Comparison of ENCODE assay signal across 25 cellular contexts in the genomic region with DNA sequence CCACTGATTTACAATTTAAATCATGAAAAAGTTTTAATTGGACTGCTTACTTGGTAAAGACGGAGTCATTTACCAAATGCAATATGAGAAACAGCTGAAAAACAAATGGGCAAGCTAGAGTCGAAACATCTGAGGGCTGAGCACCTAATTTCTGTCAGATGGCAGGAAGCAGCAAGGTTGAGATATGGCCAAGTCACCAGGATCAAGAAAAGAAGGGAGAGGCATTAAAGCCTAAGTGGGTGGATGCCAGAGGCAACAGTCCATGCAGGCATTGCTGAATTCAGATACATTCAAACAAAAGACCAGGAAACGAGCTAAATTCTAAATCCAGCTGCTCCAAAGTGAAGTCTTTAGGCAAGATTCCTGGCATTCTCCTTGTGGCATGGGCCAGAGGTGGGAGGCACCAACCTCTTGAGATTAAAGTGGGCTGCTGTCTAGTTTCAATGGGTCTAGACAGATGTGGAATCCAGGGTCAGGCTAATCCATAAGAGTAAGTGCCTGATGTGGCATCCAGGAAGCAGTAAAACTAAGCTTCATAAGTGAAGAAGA.
"Had no signal": no experiment of that assay in that cellular context is flagged by ENCODE, and none has a peak within 500 bp of the region (broad histone marks: within the 10 kb centered on the region; RNA-seq: fewer than 3 reads in every experiment).

No MANE protein-coding gene starts in this region.

- H3K9me3 Mint-ChIP-seq: dendritic cell treated with granulocyte-macrophage colony-stimulating factor and Interleukin-4, amounts not matched to agents 40 ng/mL and 50 ng/mL, for 4 days; type B pancreatic cell had no signal

- DNase-seq: effector memory CD4-positive, alpha-beta T cell; esophagus squamous epithelium; gastrocnemius medialis; head of caudate nucleus; left cardiac atrium; left lung; mesenchymal stem cell; midbrain; naive thymus-derived CD4-positive, alpha-beta T cell; nucleus accumbens; stimulated activated CD4-positive, alpha-beta T cell treated with anti-CD3 and anti-CD28 coated beads, Interleukin-2, amount 100 ng/mL, for 24 hours; stimulated activated CD4-positive, alpha-beta T cell treated with anti-CD3 and anti-CD28 coated beads, Interleukin-4, amount 100 ng/mL, for 24 hours; stimulated activated naive CD4-positive, alpha-beta T cell treated with Interleukin-2 at 50 U/mL for 16 hours; stomach; testis; tibial artery had no signal

- H3K27ac ChIP-seq: gastrocnemius medialis, left lung, prostate gland, right atrium auricular region, stomach, testis, tibial artery had no signal

- H3K4me3 Mint-ChIP-seq: dendritic cell treated with granulocyte-macrophage colony-stimulating factor and Interleukin-4, amounts not matched to agents 40 ng/mL and 50 ng/mL, for 4 days; naive thymus-derived CD4-positive, alpha-beta T cell; nephron; stimulated activated effector memory CD8-positive, alpha-beta T cell treated with anti-CD3 and anti-CD28 coated beads, Interleukin-12 subunit alpha, Interleukin-12 subunit beta, amount 100 ng/mL, for 72 hours; type B pancreatic cell had no signal

- H3K36me3 Mint-ChIP-seq: stimulated activated effector memory CD8-positive, alpha-beta T cell treated with anti-CD3 and anti-CD28 coated beads, Interleukin-12 subunit alpha, Interleukin-12 subunit beta, amount 100 ng/mL, for 72 hours; type B pancreatic cell had no signal

- H3K36me3 ChIP-seq: esophagus squamous epithelium, gastrocnemius medialis, left lung, prostate gland, right atrium auricular region, stomach, tibial artery had no signal

- H3K4me1 ChIP-seq: gastrocnemius medialis, left lung, prostate gland, right atrium auricular region, testis had no signal

- H3K27ac Mint-ChIP-seq: dendritic cell treated with granulocyte-macrophage colony-stimulating factor and Interleukin-4, amounts not matched to agents 40 ng/mL and 50 ng/mL, for 4 days; naive thymus-derived CD4-positive, alpha-beta T cell; nephron; stimulated activated effector memory CD8-positive, alpha-beta T cell treated with anti-CD3 and anti-CD28 coated beads, Interleukin-12 subunit alpha, Interleukin-12 subunit beta, amount 100 ng/mL, for 72 hours; type B pancreatic cell had no signal

- FAIRE-seq: colon, endothelial cell of umbilical vein had no signal

- H3K27me3 ChIP-seq: esophagus squamous epithelium, left lung, right atrium auricular region, stomach, testis, tibial artery had no signal

- ATAC-seq: gastrocnemius medialis; left cardiac atrium; left lung; naive thymus-derived CD4-positive, alpha-beta T cell; sciatic nerve; stimulated activated effector memory CD8-positive, alpha-beta T cell treated with anti-CD3 and anti-CD28 coated beads, Interleukin-12 subunit alpha, Interleukin-12 subunit beta, amount 100 ng/mL, for 72 hours had no signal

- H3K4me3 ChIP-seq: esophagus squamous epithelium, gastrocnemius medialis, left lung, prostate gland, right atrium auricular region, stomach, testis, tibial artery had no signal

- H3K4me1 Mint-ChIP-seq: naive thymus-derived CD4-positive, alpha-beta T cell; nephron; stimulated activated effector memory CD8-positive, alpha-beta T cell treated with anti-CD3 and anti-CD28 coated beads, Interleukin-12 subunit alpha, Interleukin-12 subunit beta, amount 100 ng/mL, for 72 hours had no signal

- H3K9me3 ChIP-seq: esophagus squamous epithelium, gastrocnemius medialis, left lung, prostate gland, right atrium auricular region, stomach, testis, tibial artery had no signal
